Comparison of ENCODE assay signal across 2 cellular contexts in genomic region chr18:33239298-33239697, GRCh38.
A peak's percentile ranks its signal among the peaks of the same experiment; 100 is the strongest.
TF ChIP-seq lines count a peak whose summit lies in the region.

No MANE protein-coding gene starts in this region.

TF ChIP-seq in HepG2, 621 proteins besides CTCF, POLR2A, EP300 and RAD21 (continued from another document):
- TF ChIP-seq TRAFD1 (CRISPR knock-in tag; IDR thresholded peaks at IDR 0.05; ENCODE audit: borderline replicate concordance) (no peak), SP1 (IDR thresholded peaks at IDR 0.05) (no peak), SP1 (CRISPR knock-in tag; IDR thresholded peaks at IDR 0.05) (no peak)

TF ChIP-seq in GM12878, 131 proteins besides CTCF, POLR2A, EP300 and RAD21 (continued from another document):
- TF ChIP-seq SRF (IDR thresholded peaks at IDR 0.05; ENCODE audit: low read depth in 2 of 2, low read length in 2 of 2) (no peak), ZNF384 (IDR thresholded peaks at IDR 0.05; ENCODE audit: borderline replicate concordance, low read depth, low read length) (peak; percentile 66), PKNOX1 (IDR thresholded peaks at IDR 0.05) (no peak), ASH2L (IDR thresholded peaks at IDR 0.05; ENCODE audit: borderline replicate concordance, low read depth) (no peak), SREBF2 (IDR thresholded peaks at IDR 0.05; ENCODE audit: low read length) (no peak), SREBF1 (IDR thresholded peaks at IDR 0.05; ENCODE audit: low read length) (no peak), MYC (IDR thresholded peaks at IDR 0.05; ENCODE audit: insufficient read depth, insufficient read length, insufficient replicate concordance, low read length, severe bottlenecking) (no peak), ZBTB40 (IDR thresholded peaks at IDR 0.05; ENCODE audit: borderline replicate concordance) (no peak), CREB1 (IDR thresholded peaks at IDR 0.05; ENCODE audit: low read depth) (0 out of 2 replicates have a peak, but pooled peaks have one; percentile 20), POU2F2 (IDR thresholded peaks at IDR 0.05; ENCODE audit: borderline replicate concordance, low read depth, low read length) (no peak), ATF7 (IDR thresholded peaks at IDR 0.05; ENCODE audit: low read depth) (0 out of 2 replicates have a peak, but pooled peaks have one; percentile 40)
